21 cellular contexts compared by ENCODE assay signal in the genomic region with DNA sequence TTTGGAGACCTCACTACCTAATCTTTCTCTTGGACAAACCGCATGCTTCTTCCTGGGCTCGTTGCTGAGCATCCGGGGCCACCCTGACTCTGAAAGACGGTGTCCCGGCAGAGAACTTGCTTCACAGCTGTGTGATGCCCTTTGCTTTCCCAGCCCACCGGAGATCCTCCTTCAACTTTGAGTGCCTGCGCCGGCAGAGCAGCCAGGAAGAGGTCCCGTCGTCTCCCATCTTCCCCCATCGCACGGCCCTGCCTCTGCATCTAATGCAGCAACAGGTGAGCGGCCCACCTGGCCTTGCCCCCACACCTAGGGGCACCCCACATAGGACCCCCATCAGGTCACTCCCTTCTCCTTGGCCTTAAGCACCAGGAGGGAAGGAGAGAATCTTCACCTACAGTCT. TPM values are rescaled to one million over a fixed set of nuclear protein-coding genes. Genes with fewer than 3 reads are reported as not detected.
DNase-seq lines count a peak whose midpoint lies in the region; ATAC-seq lines count a peak whose summit lies in the region.
"Had no signal": no experiment of that assay in that cellular context is flagged by ENCODE, and none has a peak within 500 bp of the region (broad histone marks: within the 10 kb centered on the region; RNA-seq: fewer than 3 reads in every experiment).

No MANE protein-coding gene starts in this region.

- peak; percentile 39 for DNase-seq in activated effector memory CD4-positive, alpha-beta T cell treated with anti-CD3 and anti-CD28 coated beads, Interleukin-2, amount 50 U/mL, for 16 hours
- DNase-seq in activated effector memory CD4-positive, alpha-beta T cell treated with Interleukin-2 at 50 U/mL for 16 hours: no peak
- DNase-seq in islet precursor cell (peak; percentile 44), posterior vena cava (ENCODE audit: low spot score) (peak; percentile 59), activated gamma-delta T cell (lab: John Stamatoyannopoulos, UW) (no peak), NCI-H2171 treated with DMSO at 0.1 percent for 48 hours (lab: John Stamatoyannopoulos, UW) (no peak)
- DNase-seq: AML-193; C1 segment of cervical spinal cord; Calu3; CD8-positive, alpha-beta memory T cell; DMS153; HCEC 1CT; Karpas-422; NCI-H1694 treated with DMSO at 0.1 percent for 48 hours; NCI-H2081 treated with DMSO at 0.1 percent for 48 hours; NCI-H446 treated with DMSO at 0.1 percent for 48 hours; NCI-H526 treated with DMSO at 0.1 percent for 48 hours; OCI-M1 had no signal

- ATAC-seq in GM18858 (IDR thresholded peaks at IDR 0.05; ENCODE audit: unreplicated experiment): no peak
- ATAC-seq: GM23338 had no signal

- intact Hi-C loops in posterior vena cava (cut with DNase I): no loop called here

RNA-seq across cellular contexts. Expression of a gene that starts 37.7 kb away (rescaled TPM):
- total RNA-seq in posterior vena cava: 1 to 10 TPM; 2.0 to 3.7 TPM

RNA-seq across cellular contexts. Expression of a gene that starts 37.9 kb away (rescaled TPM):
- total RNA-seq in posterior vena cava: under 1 TPM; 0.33 to 0.46 TPM
- total RNA-seq: A172 had no signal

Comparison
In these comparisons a context has a peak if more than half of its experiments do, and no peak if none do; other contexts are left out.
1. DNase-seq: peak in activated effector memory CD4-positive, alpha-beta T cell treated with anti-CD3 and anti-CD28 coated beads, Interleukin-2, amount 50 U/mL, for 16 hours (single experiment), islet precursor cell (single experiment) and posterior vena cava (single experiment); none in activated effector memory CD4-positive, alpha-beta T cell treated with Interleukin-2 at 50 U/mL for 16 hours (single experiment), activated gamma-delta T cell (single experiment) and NCI-H2171 treated with DMSO at 0.1 percent for 48 hours (single experiment).